ENCODE assay signal across 9 cellular contexts in genomic region chr7:75966209-75966961, GRCh38. TPM values are rescaled to one million over a fixed set of nuclear protein-coding genes. Genes with fewer than 3 reads are reported as not detected.
DNase-seq lines count a peak whose midpoint lies in the region; ATAC-seq and TF ChIP-seq lines count a peak whose summit lies in the region.
"Had no signal": no experiment of that assay in that cellular context is flagged by ENCODE, and none has a peak within 500 bp of the region (broad histone marks: within the 10 kb centered on the region; RNA-seq: fewer than 3 reads in every experiment).

No MANE protein-coding gene starts in this region.

- H3K9me3 ChIP-seq in cardiac muscle cell (ENCODE audit: low read depth), result no peaks in the 10 kb centered on the region

- H3K27ac ChIP-seq in RWPE1, result peak overlapping the region; percentile 14
- H3K27ac ChIP-seq in cardiac muscle cell, result peak overlapping the region; percentile 1
- peak overlapping the region; percentile 97 for H3K27ac ChIP-seq in rectal smooth muscle tissue (ENCODE audit: low read depth, low read length)

- no peaks in the 10 kb centered on the region for H3K4me1 Mint-ChIP-seq in activated CD4-positive, alpha-beta memory T cell treated with anti-CD3 and anti-CD28 coated beads for 36 hours (ENCODE audit: low read depth)
- H3K4me1 Mint-ChIP-seq in activated naive CD4-positive, alpha-beta T cell treated with anti-CD3 and anti-CD28 coated beads, Interleukin-2, amount 10 ng/mL, durations not matched to agents 7 days and 5 days, result no peaks in the 10 kb centered on the region

- H3K4me3 Mint-ChIP-seq in activated CD4-positive, alpha-beta memory T cell treated with anti-CD3 and anti-CD28 coated beads for 36 hours, result no peak overlapping the region
- no peak overlapping the region for H3K4me3 Mint-ChIP-seq in activated naive CD4-positive, alpha-beta T cell treated with anti-CD3 and anti-CD28 coated beads, Interleukin-2, amount 10 ng/mL, durations not matched to agents 7 days and 5 days
- H3K4me3 Mint-ChIP-seq: activated T-cell treated with anti-CD3 and anti-CD28 coated beads, Interleukin-2, amount 50 U/mL, for 72 hours had no signal

- in situ Hi-C loops in GM13976 (cut with MboI; ENCODE audit: low sequenced_read_pairs, unreplicated experiment), result no loop called here

- H3K27ac Mint-ChIP-seq in activated CD4-positive, alpha-beta memory T cell treated with anti-CD3 and anti-CD28 coated beads for 36 hours, result no peak overlapping the region
- H3K27ac Mint-ChIP-seq in activated naive CD4-positive, alpha-beta T cell treated with anti-CD3 and anti-CD28 coated beads, Interleukin-2, amount 50 U/mL, for 72 hours, result peak overlapping the region in 1 of 2 donors; percentile 18
- no peak overlapping the region for H3K27ac Mint-ChIP-seq in activated naive CD4-positive, alpha-beta T cell treated with anti-CD3 and anti-CD28 coated beads, Interleukin-2, amount 10 ng/mL, durations not matched to agents 7 days and 5 days
- H3K27ac Mint-ChIP-seq: activated T-cell treated with anti-CD3 and anti-CD28 coated beads, Interleukin-2, amount 50 U/mL, for 72 hours had no signal

- H3K27me3 Mint-ChIP-seq in activated CD4-positive, alpha-beta memory T cell treated with anti-CD3 and anti-CD28 coated beads for 36 hours, result no peaks in the 10 kb centered on the region
- no peaks in the 10 kb centered on the region for H3K27me3 Mint-ChIP-seq in activated naive CD4-positive, alpha-beta T cell treated with anti-CD3 and anti-CD28 coated beads, Interleukin-2, amount 10 ng/mL, durations not matched to agents 7 days and 5 days

- H3K4me1 ChIP-seq in cardiac muscle cell (ENCODE audit: low read depth), result peaks cover 30% of the 10 kb centered on the region
- H3K4me1 ChIP-seq in rectal smooth muscle tissue (ENCODE audit: control insufficient read depth, insufficient read depth, low read length), result peaks cover 44% of the 10 kb centered on the region

- no peak for ATAC-seq in activated naive CD4-positive, alpha-beta T cell treated with anti-CD3 and anti-CD28 coated beads, Interleukin-2, amount 50 U/mL, for 72 hours
- ATAC-seq: activated T-cell treated with anti-CD3 and anti-CD28 coated beads, Interleukin-2, amount 50 U/mL, for 72 hours had no signal

- H3K9me3 Mint-ChIP-seq in activated CD4-positive, alpha-beta memory T cell treated with anti-CD3 and anti-CD28 coated beads for 36 hours, result no peaks in the 10 kb centered on the region
- no peaks in the 10 kb centered on the region for H3K9me3 Mint-ChIP-seq in activated naive CD4-positive, alpha-beta T cell treated with anti-CD3 and anti-CD28 coated beads, Interleukin-2, amount 50 U/mL, for 72 hours
- no peaks in the 10 kb centered on the region for H3K9me3 Mint-ChIP-seq in activated naive CD4-positive, alpha-beta T cell treated with anti-CD3 and anti-CD28 coated beads, Interleukin-2, amount 10 ng/mL, durations not matched to agents 7 days and 5 days
- H3K9me3 Mint-ChIP-seq: activated T-cell treated with anti-CD3 and anti-CD28 coated beads, Interleukin-2, amount 50 U/mL, for 72 hours had no signal

- H3K27me3 ChIP-seq in cardiac muscle cell, result no peaks in the 10 kb centered on the region
- no peaks in the 10 kb centered on the region for H3K27me3 ChIP-seq in rectal smooth muscle tissue (ENCODE audit: control insufficient read depth, insufficient read depth, low read length)

- TF ChIP-seq CTCF in GM13976 (IDR thresholded peaks at IDR 0.05; ENCODE audit: borderline replicate concordance, control extremely low read depth, extremely low read depth, insufficient read depth, missing control alignments), result no peak
- no peak for TF ChIP-seq CTCF in RWPE1 (conservative IDR thresholded peaks at IDR 0.05; ENCODE audit: low read depth)
- no peak for TF ChIP-seq CTCF in cardiac muscle cell (IDR thresholded peaks at IDR 0.05; ENCODE audit: low read depth, low read length)

- POLR2A ChIA-PET in RWPE1 (lab: Yijun Ruan, JAX; ENCODE audit: low non-redundant PET), result no interaction called here
- POLR2A ChIA-PET in activated CD4-positive, alpha-beta memory T cell treated with anti-CD3 and anti-CD28 coated beads for 36 hours (lab: Charles Lee), result no interaction called here

- CTCF ChIA-PET in RWPE1 (lab: Yijun Ruan, JAX), result interaction anchor here (0.6 kb wide), 2 partner anchors 9 to 107 kb away, joined by 4 read pairs; no protein-coding TSS in a partner anchor
- CTCF ChIA-PET in activated CD4-positive, alpha-beta memory T cell treated with anti-CD3 and anti-CD28 coated beads for 36 hours (lab: Charles Lee), result interaction anchor here (2.1 kb wide), 1 partner anchor 54 kb away, joined by 7 read pairs; no protein-coding TSS in a partner anchor
- CTCF ChIA-PET in activated naive CD4-positive, alpha-beta T cell treated with anti-CD3 and anti-CD28 coated beads, Interleukin-2, amount 10 ng/mL, durations not matched to agents 7 days and 5 days (lab: Charles Lee), result no interaction called here

- intact Hi-C loops in activated CD4-positive, alpha-beta memory T cell treated with anti-CD3 and anti-CD28 coated beads for 36 hours (cut with micrococcal nuclease), result no loop called here

- H3K4me3 ChIP-seq in cardiac muscle cell, result no peak overlapping the region
- peak overlapping the region; percentile 56 for H3K4me3 ChIP-seq in rectal smooth muscle tissue (ENCODE audit: low read length)

- H3K36me3 ChIP-seq in cardiac muscle cell (no peaks in the 10 kb centered on the region), rectal smooth muscle tissue (ENCODE audit: control insufficient read depth, insufficient read depth, low read length) (peaks cover 2% of the 10 kb centered on the region)

- DNase-seq in GM13976 (ENCODE audit: low spot score) (peak; percentile 21), RWPE1 (ENCODE audit: low spot score) (no peak), cardiac muscle cell (ENCODE audit: low read depth in 1 of 2, low spot score in 1 of 2) (peak in 1 of 2 donors; percentile 59)
- no peak for DNase-seq in activated naive CD4-positive, alpha-beta T cell treated with anti-CD3 and anti-CD28 coated beads, Interleukin-2, amount 50 U/mL, for 16 hours
- DNase-seq in activated CD4-positive, alpha-beta memory T cell treated with anti-CD3 and anti-CD28 coated beads for 36 hours, result no peak
- DNase-seq in activated naive CD4-positive, alpha-beta T cell treated with anti-CD3 and anti-CD28 coated beads, Interleukin-2, amount 50 U/mL, for 72 hours (ENCODE audit: low spot score in 2 of 2), result no peak
- DNase-seq in activated naive CD4-positive, alpha-beta T cell treated with anti-CD3 and anti-CD28 coated beads, Interleukin-2, amount 10 ng/mL, durations not matched to agents 7 days and 5 days, result no peak
- DNase-seq: activated T-cell treated with anti-CD3 and anti-CD28 coated beads, Interleukin-2, amount 50 U/mL, for 72 hours had no signal

- H3K9ac ChIP-seq in rectal smooth muscle tissue (ENCODE audit: low read length), result peak overlapping the region; percentile 47

- H3K36me3 Mint-ChIP-seq in activated CD4-positive, alpha-beta memory T cell treated with anti-CD3 and anti-CD28 coated beads for 36 hours, result no peaks in the 10 kb centered on the region
- no peaks in the 10 kb centered on the region for H3K36me3 Mint-ChIP-seq in activated naive CD4-positive, alpha-beta T cell treated with anti-CD3 and anti-CD28 coated beads, Interleukin-2, amount 50 U/mL, for 72 hours
- no peaks in the 10 kb centered on the region for H3K36me3 Mint-ChIP-seq in activated naive CD4-positive, alpha-beta T cell treated with anti-CD3 and anti-CD28 coated beads, Interleukin-2, amount 10 ng/mL, durations not matched to agents 7 days and 5 days

RNA-seq across cellular contexts. Expression of gene TMEM120A, which starts 28.0 kb away (rescaled TPM):
- 20.0 and 24.6 TPM in 2 replicates for total RNA-seq in cardiac muscle cell
- polyA plus RNA-seq in cardiac muscle cell, result 56.9 and 69.9 TPM in 2 replicates
- 10 to 100 TPM; 24.2 to 25.8 TPM for total RNA-seq in activated CD4-positive, alpha-beta memory T cell treated with anti-CD3 and anti-CD28 coated beads for 36 hours
- 10 to 100 TPM; 23.7 to 43.3 TPM for total RNA-seq in activated naive CD4-positive, alpha-beta T cell treated with anti-CD3 and anti-CD28 coated beads, Interleukin-2, amount 50 U/mL, for 72 hours

RNA-seq across cellular contexts. Expression of gene POR, which starts 51.4 kb away (rescaled TPM):
- 95.6 and 97.9 TPM in 2 replicates for total RNA-seq in cardiac muscle cell
- 87.9 and 101 TPM in 2 replicates for polyA plus RNA-seq in cardiac muscle cell
- 10 to 100 TPM; 28.9 to 35.2 TPM for total RNA-seq in activated CD4-positive, alpha-beta memory T cell treated with anti-CD3 and anti-CD28 coated beads for 36 hours
- 10 to 100 TPM; 22.7 to 40.9 TPM for total RNA-seq in activated naive CD4-positive, alpha-beta T cell treated with anti-CD3 and anti-CD28 coated beads, Interleukin-2, amount 50 U/mL, for 72 hours

Comparison
In these comparisons a context has a peak if more than half of its experiments do, and no peak if none do; other contexts are left out.
1. H3K27ac ChIP-seq: peak in every context shown above with its lines; median percentile 97 in rectal smooth muscle tissue; 14 in RWPE1; 1 in cardiac muscle cell.